Comparison of ENCODE assay signal across 9 cellular contexts in genomic region chr3:182699550-182700170, GRCh38.
"Had no signal": no experiment of that assay in that cellular context is flagged by ENCODE, and none has a peak within 500 bp of the region (broad histone marks: within the 10 kb centered on the region; RNA-seq: fewer than 3 reads in every experiment).

No MANE protein-coding gene starts in this region.

- H3K9ac ChIP-seq: GM23248, KMS-11 had no signal

- H3K9me3 ChIP-seq: HAP-1 had no signal

- H3K27ac ChIP-seq: GM23248, KMS-11 had no signal

- H3K4me3 ChIP-seq: GM23248, HAP-1 had no signal

- H2AFZ ChIP-seq: GM23248 had no signal

- H3K36me3 ChIP-seq: HAP-1 had no signal

- ATAC-seq: HCT116 had no signal

- FAIRE-seq: HTR-8/SVneo had no signal

- DNase-seq: GM23248, H7, HFFc6, IMR-90, KBM-7 had no signal

- H3K4me2 ChIP-seq: KMS-11 had no signal

- H3K4me1 ChIP-seq: HAP-1 had no signal
